19 cellular contexts compared by ENCODE assay signal in genomic region chr4:185013715-185014114, GRCh38. TPM values are rescaled to one million over a fixed set of nuclear protein-coding genes. Genes with fewer than 3 reads are reported as not detected.
A peak's percentile ranks its signal among the peaks of the same experiment; 100 is the strongest.
DNase-seq lines count a peak whose midpoint lies in the region; ATAC-seq, FAIRE-seq and TF ChIP-seq lines count a peak whose summit lies in the region.
"Had no signal": no experiment of that assay in that cellular context is flagged by ENCODE, and none has a peak within 500 bp of the region (broad histone marks: within the 10 kb centered on the region; RNA-seq: fewer than 3 reads in every experiment).

No MANE protein-coding gene starts in this region.

- CTCF ChIA-PET in HepG2 (lab: Yijun Ruan, JAX; ENCODE audit: low intra/inter-chr PET ratio, low total read pairs) = no interaction called here

- POLR2A ChIA-PET in HepG2 (lab: Yijun Ruan, JAX) = no interaction called here

- H3K79me2 ChIP-seq in HepG2 (ENCODE audit: insufficient read depth, low read length) (no peaks in the 10 kb centered on the region), OCI-LY3 (ENCODE audit: low read length) (no peaks in the 10 kb centered on the region), Karpas-422 (ENCODE audit: low read length) (no peaks in the 10 kb centered on the region)

- in situ Hi-C loops in HepG2 (cut with HindIII; ENCODE audit: extremely low pct_ligation_motif_present, low pct_unique_long_range_greater_than_20kb) = no loop called here

- ATAC-seq in HepG2 (no peak), right lobe of liver (no peak)
- ATAC-seq: CD8-positive, alpha-beta T cell had no signal

- intact Hi-C loops in HepG2 (cut with micrococcal nuclease; ENCODE audit: unreplicated experiment) (no loop called here), right lobe of liver (cut with DNase I) (no loop called here)

- H3K9me3 ChIP-seq in HepG2 (ENCODE audit: low read length) (no peaks in the 10 kb centered on the region), right lobe of liver (no peaks in the 10 kb centered on the region), OCI-LY3 (ENCODE audit: insufficient read depth, low read length) (no peaks in the 10 kb centered on the region), Karpas-422 (ENCODE audit: low read length) (no peaks in the 10 kb centered on the region)
- H3K9me3 ChIP-seq: BE2C, SJSA1 had no signal

- no peaks in the 10 kb centered on the region for H3K36me3 ChIP-seq in HepG2 (replicated peaks in 1 of 2; ENCODE audit: control insufficient read depth in 1 of 2, insufficient read depth in 2 of 2, low read length in 2 of 2)
- H3K36me3 ChIP-seq in right lobe of liver = no peaks in the 10 kb centered on the region
- H3K36me3 ChIP-seq in OCI-LY3 (replicated peaks; ENCODE audit: low read depth, low read length) = no peaks in the 10 kb centered on the region
- no peaks in the 10 kb centered on the region for H3K36me3 ChIP-seq in Karpas-422 (ENCODE audit: insufficient read depth, low read length)
- H3K36me3 ChIP-seq: BE2C, SJSA1 had no signal

- H3K4me1 ChIP-seq in HepG2 (ENCODE audit: insufficient read depth, low read length) (0 out of 2 replicates have a peak, but pooled peaks cover 4% of the 10 kb centered on the region), right lobe of liver (peaks cover 0 to 8% (median 0%) of the 10 kb centered on the region in 4 donors), OCI-LY3 (ENCODE audit: low read length) (no peaks in the 10 kb centered on the region), Karpas-422 (ENCODE audit: low read length) (no peaks in the 10 kb centered on the region)
- H3K4me1 ChIP-seq: BE2C, SJSA1 had no signal

- TF ChIP-seq CTCF in HepG2 (CRISPR knock-in tag; IDR thresholded peaks at IDR 0.05) (no peak), right lobe of liver (IDR thresholded peaks at IDR 0.05) (no peak), OCI-LY3 (IDR thresholded peaks at IDR 0.05; ENCODE audit: low read depth, low read length) (no peak), epithelial cell of esophagus (IDR thresholded peaks at IDR 0.05; ENCODE audit: insufficient read depth, low read depth, low read length, missing control alignments) (no peak)

- WGBS in HepG2 (ENCODE audit: low lambda C conversion rate) = 18% methylated on average over 8 of the region's 8 CpGs
- 33% methylated on average over 6 of the region's 8 CpGs for WGBS in right lobe of liver (ENCODE audit: insufficient coverage, low coverage, low lambda C conversion rate, missing lambda C conversion rate)

- H3K27ac ChIP-seq in HepG2 (ENCODE audit: extremely low read length, insufficient read depth, low read length) (no peak overlapping the region), right lobe of liver (no peak overlapping the region), OCI-LY3 (ENCODE audit: low read length) (no peak overlapping the region), Karpas-422 (ENCODE audit: low read length) (no peak overlapping the region)
- H3K27ac ChIP-seq: RWPE1, SJSA1 had no signal

- H4K20me1 ChIP-seq in HepG2 (ENCODE audit: insufficient read depth, low read length) (no peaks in the 10 kb centered on the region), OCI-LY3 (ENCODE audit: insufficient read depth, low read length) (no peaks in the 10 kb centered on the region), Karpas-422 (ENCODE audit: insufficient read depth, low read depth, low read length) (no peaks in the 10 kb centered on the region)

- no TSS peak for BruUV-seq in HepG2 (replicated peaks; lab: Mats Ljungman, UMichigan)

- TF ChIP-seq RAD21 in HepG2 (CRISPR knock-in tag; IDR thresholded peaks at IDR 0.05) = no peak

- H3K4me2 ChIP-seq in HepG2 (ENCODE audit: low read depth, low read length) (0 out of 2 replicates have a peak overlapping the region, but pooled peaks have one; percentile 5), OCI-LY3 (ENCODE audit: low read length) (peak overlapping the region; percentile 20; the same call in 1 of the 2 replicates), Karpas-422 (ENCODE audit: low read depth, low read length, poor library complexity, severe bottlenecking) (no peak overlapping the region)

- H3K9me2 ChIP-seq in Karpas-422 (replicated peaks; ENCODE audit: insufficient read depth, low read length) = no peaks in the 10 kb centered on the region

- H3K9ac ChIP-seq in HepG2 (ENCODE audit: insufficient read depth, low read depth, low read length) = no peak overlapping the region
- no peak overlapping the region for H3K9ac ChIP-seq in OCI-LY3 (ENCODE audit: low read length)
- no peak overlapping the region for H3K9ac ChIP-seq in Karpas-422 (ENCODE audit: low read length)

- H3K27me3 ChIP-seq in HepG2 (ENCODE audit: control insufficient read depth in 1 of 2, insufficient read depth in 2 of 2, low read length in 2 of 2) = peaks cover 6 to 76% of the 10 kb centered on the region in 2 experiments; a peak in 4 of 5 replicates
- H3K27me3 ChIP-seq in right lobe of liver = no peaks in the 10 kb centered on the region
- no peaks in the 10 kb centered on the region for H3K27me3 ChIP-seq in OCI-LY3 (ENCODE audit: low read depth, low read length)
- H3K27me3 ChIP-seq in Karpas-422 (ENCODE audit: low read length) = no peaks in the 10 kb centered on the region

- no peak for FAIRE-seq in HepG2 (lab: Jason Lieb, UNC)
- FAIRE-seq: D721Med, H54 had no signal

- no peak overlapping the region for H3K4me3 ChIP-seq in HepG2 (replicated peaks in 1 of 3; ENCODE audit: insufficient read depth in 1 of 3, low read depth in 2 of 3, low read length in 3 of 3)
- H3K4me3 ChIP-seq in right lobe of liver = no peak overlapping the region
- no peak overlapping the region for H3K4me3 ChIP-seq in OCI-LY3 (ENCODE audit: low read length)
- no peak overlapping the region for H3K4me3 ChIP-seq in epithelial cell of esophagus (ENCODE audit: low read length)
- no peak overlapping the region for H3K4me3 ChIP-seq in Karpas-422 (ENCODE audit: low read length)
- H3K4me3 ChIP-seq: SJSA1 had no signal

- DNase-seq in HepG2 (ENCODE audit: low spot score) (no peak), right lobe of liver (no peak), epithelial cell of esophagus (ENCODE audit: low read depth) (peak; percentile 13), activated gamma-delta T cell (lab: John Stamatoyannopoulos, UW) (no peak), NCI-H2227 (lab: John Stamatoyannopoulos, UW; ENCODE audit: unreplicated experiment) (no peak), Karpas-422 (no peak)
- DNase-seq: BE2C; CD8-positive, alpha-beta T cell; NCI-H1048; NCI-H69; NK-92 treated with Interleukin-12 subunit alpha and Interleukin-12 subunit beta, amount 100 ng/mL, for 24 hours had no signal

- no peak overlapping the region for H2AFZ ChIP-seq in HepG2 (ENCODE audit: low read length)
- no peak overlapping the region for H2AFZ ChIP-seq in OCI-LY3 (ENCODE audit: low read depth, low read length)
- no peak overlapping the region for H2AFZ ChIP-seq in Karpas-422 (ENCODE audit: low read length)

- TF ChIP-seq POLR2A in HepG2 (IDR thresholded peaks at IDR 0.05; ENCODE audit: insufficient read depth in 1 of 2, low read depth in 2 of 2, low read length in 2 of 2) (no peak), right lobe of liver (IDR thresholded peaks at IDR 0.05) (no peak)

- TF ChIP-seq EP300 in HepG2 (IDR thresholded peaks at IDR 0.05; ENCODE audit: low read depth in 2 of 2, low read length in 2 of 2) = no peak
- no peak for TF ChIP-seq EP300 in HepG2 (CRISPR knock-in tag; IDR thresholded peaks at IDR 0.05; ENCODE audit: borderline replicate concordance)

TF ChIP-seq in HepG2, 621 proteins besides CTCF, POLR2A, EP300 and RAD21 (continues in another document):
- TF ChIP-seq LCORL (IDR thresholded peaks at IDR 0.05) (no peak), LCORL (CRISPR knock-in tag; IDR thresholded peaks at IDR 0.05) (no peak), ZNF816 (CRISPR knock-in tag; IDR thresholded peaks at IDR 0.05; ENCODE audit: borderline replicate concordance) (no peak), KLF11 (CRISPR knock-in tag; IDR thresholded peaks at IDR 0.05) (no peak), BCL3 (CRISPR knock-in tag; IDR thresholded peaks at IDR 0.05) (no peak), ZFP90 (CRISPR knock-in tag; IDR thresholded peaks at IDR 0.05; ENCODE audit: borderline replicate concordance) (no peak), ZNF501 (CRISPR knock-in tag; IDR thresholded peaks at IDR 0.05) (no peak)

RNA-seq across cellular contexts. Expression of gene HELT, which starts 4.6 kb away (rescaled TPM):
- not detected in 2 replicates for total RNA-seq in HepG2 (2016; rRNA removed; fragmentation: Illumina TruSeq; extraction: Trizol)
- total RNA-seq in HepG2 (2016; cell fraction: cytosol; rRNA removed; fragmentation: Illumina TruSeq; extraction: Trizol; ENCODE audit: low read depth) = not detected in 2 replicates
- not detected in 2 replicates for total RNA-seq in HepG2 (2016; cell fraction: insoluble cytoplasmic fraction; rRNA removed; fragmentation: Illumina TruSeq; extraction: Trizol)
- total RNA-seq in HepG2 (2016; cell fraction: membrane; rRNA removed; fragmentation: Illumina TruSeq; extraction: Trizol) = not detected in 2 replicates
- total RNA-seq in HepG2 (2016; cell fraction: nucleus; rRNA removed; fragmentation: Illumina TruSeq; extraction: Trizol) = not detected in 2 replicates
- not detected in 2 replicates for polyA plus RNA-seq in HepG2 (2011; rRNA removed)
- polyA plus RNA-seq in HepG2 (2011; cell fraction: cytosol; rRNA removed) = not detected in 2 replicates
- not detected in 2 replicates for polyA plus RNA-seq in HepG2 (2011; cell fraction: nucleus; rRNA removed)
- polyA plus RNA-seq in HepG2 (2012) = not detected in 2 replicates
- not detected in 2 replicates for polyA plus RNA-seq in HepG2 (2016; cell fraction: cytosol; fragmentation: Illumina TruSeq; extraction: Trizol; ENCODE audit: low read depth)
- not detected in 2 replicates for polyA plus RNA-seq in HepG2 (2016; cell fraction: insoluble cytoplasmic fraction; fragmentation: Illumina TruSeq; extraction: Trizol; ENCODE audit: low read depth)
- not detected in 2 replicates for polyA plus RNA-seq in HepG2 (2016; cell fraction: membrane; fragmentation: Illumina TruSeq; extraction: Trizol; ENCODE audit: low read depth)
- not detected in 2 replicates for polyA plus RNA-seq in HepG2 (2016; cell fraction: nucleus; fragmentation: Illumina TruSeq; extraction: Trizol; ENCODE audit: insufficient read depth, low read depth)
- not detected in 2 replicates for polyA minus RNA-seq in HepG2 (2011; rRNA and poly(A)+ RNA removed; ENCODE audit: low replicate concordance)
- polyA minus RNA-seq in HepG2 (2011; cell fraction: cytosol; rRNA and poly(A)+ RNA removed) = not detected in 2 replicates
- polyA minus RNA-seq in HepG2 (2011; cell fraction: nucleus; rRNA and poly(A)+ RNA removed) = not detected in 2 replicates
- not detected for total RNA-seq in right lobe of liver
- not detected in 2 replicates for total RNA-seq in Karpas-422 (2014; rRNA removed; shearing (Covaris generic); ENCODE audit: low replicate concordance)
- total RNA-seq: CD8-positive, alpha-beta T cell; Daoy; HT-29; SJSA1 had no signal
- polyA plus RNA-seq: AG04450 had no signal
